Comparison of ENCODE assay signal across 11 cellular contexts in the genomic region with DNA sequence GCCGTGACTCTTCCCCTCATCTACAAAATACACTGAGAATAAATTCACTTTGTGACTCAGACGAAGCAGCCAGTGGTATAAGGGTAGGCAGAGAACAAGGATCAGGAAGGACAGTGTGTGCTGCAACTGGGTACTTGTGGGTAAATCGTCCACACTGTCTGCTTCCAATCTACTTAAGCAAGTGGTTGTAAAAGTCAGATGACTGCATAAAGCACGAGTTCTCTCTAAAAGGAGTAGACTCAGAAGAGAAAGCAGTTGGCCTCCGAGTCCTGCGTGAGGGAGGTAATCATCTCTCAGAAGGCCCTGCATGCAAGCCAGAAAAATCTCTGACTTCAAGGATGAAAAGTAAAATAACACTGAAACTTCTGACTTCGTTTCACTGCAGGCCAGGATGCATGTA. TPM values are rescaled to one million over a fixed set of nuclear protein-coding genes. Genes with fewer than 3 reads are reported as not detected.
A peak's percentile ranks its signal among the peaks of the same experiment; 100 is the strongest.
DNase-seq lines count a peak whose midpoint lies in the region; ATAC-seq and TF ChIP-seq lines count a peak whose summit lies in the region.
"Had no signal": no experiment of that assay in that cellular context is flagged by ENCODE, and none has a peak within 500 bp of the region (broad histone marks: within the 10 kb centered on the region; RNA-seq: fewer than 3 reads in every experiment).

No MANE protein-coding gene starts in this region.

- H3K36me3 ChIP-seq in heart left ventricle: peaks cover 0 to 53% (median 25%) of the 10 kb centered on the region in 9 donors

- no peak for DNase-seq in stimulated activated naive CD8-positive, alpha-beta T cell treated with anti-CD3 and anti-CD28 coated beads, Interleukin-15, Interleukin-2, amounts not matched to agents 100 U/mL and 50 U/mL, for 24 hours
- no peak for DNase-seq in heart left ventricle
- DNase-seq in omental fat pad (ENCODE audit: low spot score): no peak
- DNase-seq in NCI-H1105 (lab: John Stamatoyannopoulos, UW): no peak
- DNase-seq: activated CD8-positive, alpha-beta memory T cell treated with anti-CD3 and anti-CD28 coated beads for 24 hours; stimulated activated naive CD4-positive, alpha-beta T cell had no signal

- TF ChIP-seq POLR2A in heart left ventricle (IDR thresholded peaks at IDR 0.05): no peak

- H3K27me3 ChIP-seq in heart left ventricle: no peaks in the 10 kb centered on the region

- no peaks in the 10 kb centered on the region for H3K9me3 Mint-ChIP-seq in stimulated activated naive CD8-positive, alpha-beta T cell treated with anti-CD3 and anti-CD28 coated beads, Interleukin-15, Interleukin-2, amounts not matched to agents 100 ng/mL and 50 ng/mL, for 24 hours

- H3K4me1 Mint-ChIP-seq in stimulated activated naive CD8-positive, alpha-beta T cell treated with anti-CD3 and anti-CD28 coated beads, Interleukin-15, Interleukin-2, amounts not matched to agents 100 ng/mL and 50 ng/mL, for 24 hours (ENCODE audit: low read depth): peaks cover 3% of the 10 kb centered on the region

- H3K36me3 Mint-ChIP-seq in stimulated activated naive CD8-positive, alpha-beta T cell treated with anti-CD3 and anti-CD28 coated beads, Interleukin-15, Interleukin-2, amounts not matched to agents 100 ng/mL and 50 ng/mL, for 24 hours (ENCODE audit: low read depth): peaks cover 29% of the 10 kb centered on the region

- no peak for ATAC-seq in stimulated activated naive CD8-positive, alpha-beta T cell treated with anti-CD3 and anti-CD28 coated beads, Interleukin-15, Interleukin-2, amounts not matched to agents 100 U/mL and 50 U/mL, for 24 hours
- ATAC-seq in heart left ventricle: peak; percentile 64 to 78 (median 68)
- ATAC-seq in omental fat pad (ENCODE audit: low FRiP score): peak; percentile 69
- ATAC-seq in GM19023 (IDR thresholded peaks at IDR 0.05; ENCODE audit: unreplicated experiment): no peak
- no peak for ATAC-seq in HG02970 (IDR thresholded peaks at IDR 0.05; ENCODE audit: low FRiP score, unreplicated experiment)
- ATAC-seq in HG03095 (IDR thresholded peaks at IDR 0.05; ENCODE audit: unreplicated experiment): no peak

- peak overlapping the region in 1 of 12 donors; percentile 3 for H3K4me3 ChIP-seq in heart left ventricle
- H3K4me3 ChIP-seq: HAP-1 had no signal

- peak overlapping the region; percentile 36 for H3K27ac Mint-ChIP-seq in stimulated activated naive CD8-positive, alpha-beta T cell treated with anti-CD3 and anti-CD28 coated beads, Interleukin-15, Interleukin-2, amounts not matched to agents 100 ng/mL and 50 ng/mL, for 24 hours

- no peak overlapping the region for H3K4me3 Mint-ChIP-seq in stimulated activated naive CD8-positive, alpha-beta T cell treated with anti-CD3 and anti-CD28 coated beads, Interleukin-15, Interleukin-2, amounts not matched to agents 100 ng/mL and 50 ng/mL, for 24 hours

- peaks cover 0 to 24% (median 9%) of the 10 kb centered on the region in 12 donors for H3K4me1 ChIP-seq in heart left ventricle

- H3K27me3 Mint-ChIP-seq in stimulated activated naive CD8-positive, alpha-beta T cell treated with anti-CD3 and anti-CD28 coated beads, Interleukin-15, Interleukin-2, amounts not matched to agents 100 ng/mL and 50 ng/mL, for 24 hours: no peaks in the 10 kb centered on the region

- intact Hi-C loops in heart left ventricle (cut with DNase I): loop anchor here in 1 of 10 donors (5.0 kb wide), 1 partner anchor 42 kb away; a partner anchor contains a TSS

- WGBS in heart left ventricle, 4 donors: 46 to 55% (median 49%) methylated on average over 7 of the region's 7 CpGs

- TF ChIP-seq CTCF in heart left ventricle (IDR thresholded peaks at IDR 0.05) (no peak), omental fat pad (IDR thresholded peaks at IDR 0.05) (no peak)

- H3K9me3 ChIP-seq in heart left ventricle: no peaks in the 10 kb centered on the region
- H3K9me3 ChIP-seq: HAP-1 had no signal

- H3K27ac ChIP-seq in heart left ventricle: peak overlapping the region in 11 of 12 donors; percentile 14 to 89 (median 61)

RNA-seq across cellular contexts. Expression of a gene that starts 43.1 kb away (rescaled TPM):
- total RNA-seq in heart left ventricle: 10 to 100 TPM; 20.6 to 44.9 (median 24.9) TPM
- polyA plus RNA-seq in heart left ventricle: 10 to 100 TPM in 1 of 2 donors, 1 to 10 TPM in 1; 9.4 to 14.5 TPM
- total RNA-seq in omental fat pad: 10 to 100 TPM; 34.2 to 59.0 (median 40.6) TPM

Comparison
In these comparisons a context has a peak if more than half of its experiments do, and no peak if none do; other contexts are left out.
1. ATAC-seq: peak in heart left ventricle (4 of 4) and omental fat pad (single experiment); none in stimulated activated naive CD8-positive, alpha-beta T cell treated with anti-CD3 and anti-CD28 coated beads, Interleukin-15, Interleukin-2, amounts not matched to agents 100 U/mL and 50 U/mL, for 24 hours (single experiment), GM19023 (single experiment), HG02970 (single experiment) and HG03095 (single experiment).